In genomic region chr15:66876731-66877545, GRCh38 we compare ENCODE assay signal across 18 cellular contexts.
DNase-seq lines count a peak whose midpoint lies in the region; ATAC-seq and TF ChIP-seq lines count a peak whose summit lies in the region.
"Had no signal": no experiment of that assay in that cellular context is flagged by ENCODE, and none has a peak within 500 bp of the region (broad histone marks: within the 10 kb centered on the region; RNA-seq: fewer than 3 reads in every experiment).

No MANE protein-coding gene starts in this region.

- POLR2A ChIA-PET in GM10248 (lab: Yijun Ruan, JAX) (no interaction called here), IMR-90 (lab: Charles Lee; ENCODE audit: unreplicated experiment) (no interaction called here)

- dilution Hi-C loops in IMR-90 (cut with HindIII; ENCODE audit: low sequenced_read_pairs, unreplicated experiment) = no loop called here

- H2AK9ac ChIP-seq in IMR-90 (replicated peaks; ENCODE audit: low read depth, low read length, poor library complexity) = no peak overlapping the region

- H2AFZ ChIP-seq in IMR-90 (replicated peaks; ENCODE audit: low read length, poor library complexity) = peak overlapping the region; percentile 40

- no TSS peak for BruUV-seq in IMR-90 (replicated peaks; lab: Mats Ljungman, UMichigan)

- WGBS in IMR-90 (ENCODE audit: extremely low coverage in 2 of 2, insufficient read length in 1 of 2), 2 experiments = 94% methylated on average over 5 of the region's 21 CpGs; no CpG with 5 or more reads in 1 of the 2 experiments
- whole genome bisulfite sequencing in esophagus muscularis mucosa = 83% methylated on average over 21 of the region's 21 CpGs

- TF ChIP-seq POLR2A in IMR-90 (IDR thresholded peaks at IDR 0.05; ENCODE audit: low read depth, low read length) (no peak), esophagus muscularis mucosa (IDR thresholded peaks at IDR 0.05; ENCODE audit: low read depth) (no peak)

- ATAC-seq in IMR-90 (ENCODE audit: low read depth) (no peak), sciatic nerve (peak; percentile 21)
- ATAC-seq: activated T-helper 17 cell treated with anti-CD3 and anti-CD28 coated beads, Interleukin-2, amount 50 U/mL, for 72 hours; CD8-positive, alpha-beta T cell; natural killer cell had no signal

- peak overlapping the region; percentile 60; the same call in 1 of the 2 replicates for H2AK5ac ChIP-seq in IMR-90 (ENCODE audit: low read depth, low read length)

- H3K4me3 ChIP-seq in IMR-90 (ENCODE audit: insufficient read depth, low read depth, low read length) = no peak overlapping the region
- no peak overlapping the region for H3K4me3 ChIP-seq in esophagus muscularis mucosa
- H3K4me3 ChIP-seq: body of pancreas, thoracic aorta had no signal

- no peaks in the 10 kb centered on the region for H3K36me3 ChIP-seq in IMR-90 (ENCODE audit: control insufficient read depth, insufficient read depth, low read length)
- no peaks in the 10 kb centered on the region for H3K36me3 ChIP-seq in esophagus muscularis mucosa
- H3K36me3 ChIP-seq: thoracic aorta had no signal

- no peaks in the 10 kb centered on the region for H3K9me3 ChIP-seq in IMR-90 (ENCODE audit: control insufficient read depth, insufficient read depth, low read length)
- no peaks in the 10 kb centered on the region for H3K9me3 ChIP-seq in esophagus muscularis mucosa
- H3K9me3 ChIP-seq: body of pancreas, thoracic aorta had no signal

- no peak for TF ChIP-seq EP300 in esophagus muscularis mucosa (IDR thresholded peaks at IDR 0.05)

- peaks cover 3% of the 10 kb centered on the region for H3K27me3 ChIP-seq in IMR-90 (ENCODE audit: control insufficient read depth, insufficient read depth, low read length)
- H3K27me3 ChIP-seq in esophagus muscularis mucosa = no peaks in the 10 kb centered on the region
- H3K27me3 ChIP-seq: body of pancreas had no signal

- no peak overlapping the region for H4K91ac ChIP-seq in IMR-90 (ENCODE audit: insufficient read depth, low read depth, low read length)

- DNase-seq in GM10248 (ENCODE audit: extremely low spot score) = peak; percentile 3
- no peak for DNase-seq in IMR-90
- DNase-seq in esophagus muscularis mucosa (ENCODE audit: extremely low spot score) = peak; percentile 89
- DNase-seq in sciatic nerve (ENCODE audit: low spot score) = no peak
- no peak for DNase-seq in NK-92 (lab: John Stamatoyannopoulos, UW; ENCODE audit: unreplicated experiment)
- no peak for DNase-seq in NCI-H2171 (lab: John Stamatoyannopoulos, UW)
- DNase-seq in NCI-H2107 (lab: John Stamatoyannopoulos, UW) = no peak
- DNase-seq: body of pancreas, GDM1, HCEC 1CT, KBM-7, midbrain, natural killer cell, NCI-H1694, SIG-M5 had no signal

- intact Hi-C loops in IMR-90 (cut with micrococcal nuclease) (no loop called here), esophagus muscularis mucosa (cut with DNase I) (no loop called here), sciatic nerve (cut with DNase I) (no loop called here)

- no peak overlapping the region for H4K8ac ChIP-seq in IMR-90 (ENCODE audit: low read depth in 2 of 2, low read length in 2 of 2)

- H3K79me1 ChIP-seq in IMR-90 (ENCODE audit: low read depth in 1 of 2, low read length in 2 of 2) = peaks cover 0 to 6% of the 10 kb centered on the region in 2 experiments; a peak in 1 of 4 replicates

- H2BK120ac ChIP-seq in IMR-90 (ENCODE audit: low read depth, low read length) = no peak overlapping the region

- peaks cover 21% of the 10 kb centered on the region for H3K9me1 ChIP-seq in IMR-90 (ENCODE audit: insufficient read depth, low read length)

- H4K20me1 ChIP-seq in IMR-90 (ENCODE audit: insufficient read depth, low read length) = peaks cover 9% of the 10 kb centered on the region; the same call in 1 of the 2 replicates

- no peak overlapping the region for H3K14ac ChIP-seq in IMR-90 (replicated peaks; ENCODE audit: low read depth, low read length)

- no peak overlapping the region for H4K5ac ChIP-seq in IMR-90 (ENCODE audit: low read depth, low read length)

- H2BK15ac ChIP-seq in IMR-90 (ENCODE audit: low read depth, low read length) = no peak overlapping the region

- no peak overlapping the region for H3K9ac ChIP-seq in IMR-90 (ENCODE audit: low read depth, low read length)

- in situ Hi-C loops in IMR-90 (cut with MboI; ENCODE audit: low sequenced_read_pairs) = no loop called here

- H3K4me1 ChIP-seq in IMR-90 (ENCODE audit: control insufficient read depth, insufficient read depth, low read length) (peaks cover 2% of the 10 kb centered on the region), esophagus muscularis mucosa (peaks cover 38 to 52% (median 44%) of the 10 kb centered on the region in 4 donors)

- no peak overlapping the region for H3K56ac ChIP-seq in IMR-90 (ENCODE audit: extremely low read depth, insufficient read depth, low read length)

- no peak overlapping the region for H3K4ac ChIP-seq in IMR-90 (ENCODE audit: low read depth, low read length)

- H2BK20ac ChIP-seq in IMR-90 (ENCODE audit: low read depth, low read length) = no peak overlapping the region

- H3K4me2 ChIP-seq in IMR-90 (ENCODE audit: low read depth, low read length) = no peak overlapping the region

- H3K23ac ChIP-seq in IMR-90 (ENCODE audit: low read depth, low read length) = no peak overlapping the region

- CTCF ChIA-PET in GM10248 (lab: Yijun Ruan, JAX) = interaction anchor here (0.8 to 1.0 kb wide), 2 partner anchors 25 to 26 kb away, joined by 3 read pairs; no protein-coding TSS in a partner anchor
- CTCF ChIA-PET in IMR-90 (lab: Yijun Ruan, JAX) = no interaction called here

- no peak overlapping the region for H2BK5ac ChIP-seq in IMR-90 (ENCODE audit: low read depth, low read length, poor library complexity, severe bottlenecking)

- TF ChIP-seq RAD21 in IMR-90 (IDR thresholded peaks at IDR 0.05; ENCODE audit: low read length) = no peak

- TF ChIP-seq CTCF in GM10248 (IDR thresholded peaks at IDR 0.05; ENCODE audit: control extremely low read depth, extremely low read depth, low read depth, missing control alignments) (no peak), IMR-90 (conservative IDR thresholded peaks at IDR 0.05; ENCODE audit: low read depth, low read length) (no peak), esophagus muscularis mucosa (IDR thresholded peaks at IDR 0.05) (no peak)

- no peak overlapping the region for H3K27ac ChIP-seq in IMR-90 (ENCODE audit: insufficient read depth, low read length)
- H3K27ac ChIP-seq in esophagus muscularis mucosa (replicated peaks in 1 of 4) = peak overlapping the region; percentile 3 to 54 (median 42)
- H3K27ac ChIP-seq: body of pancreas, thoracic aorta had no signal

- H3K18ac ChIP-seq in IMR-90 (ENCODE audit: low read depth, low read length) = no peak overlapping the region

TF ChIP-seq in IMR-90, 13 proteins besides CTCF, POLR2A, EP300 and RAD21:
- TF ChIP-seq MXI1 (IDR thresholded peaks at IDR 0.05; ENCODE audit: borderline replicate concordance, low read depth, low read length) = no peak
- TF ChIP-seq MAFK (IDR thresholded peaks at IDR 0.05; ENCODE audit: low read depth, low read length) = no peak
- no peak for TF ChIP-seq BHLHE40 (IDR thresholded peaks at IDR 0.05; ENCODE audit: low read depth, low read length)
- TF ChIP-seq FOS (IDR thresholded peaks at IDR 0.05; ENCODE audit: low read depth, low read length) = no peak
- TF ChIP-seq USF2 (IDR thresholded peaks at IDR 0.05; ENCODE audit: low read depth, low read length) = no peak
- no peak for TF ChIP-seq ELK1 (IDR thresholded peaks at IDR 0.05; ENCODE audit: borderline replicate concordance, low read depth, low read length)
- no peak for TF ChIP-seq CHD1 (IDR thresholded peaks at IDR 0.05; ENCODE audit: low read depth, low read length)
- TF ChIP-seq RFX5 (IDR thresholded peaks at IDR 0.05; ENCODE audit: low read depth, low read length) = no peak
- no peak for TF ChIP-seq RCOR1 (IDR thresholded peaks at IDR 0.05; ENCODE audit: insufficient replicate concordance, low read length)
TF ChIP-seq in IMR-90: peak in this region for 0.

Comparison
In these comparisons a context has a peak if more than half of its experiments do, and no peak if none do; other contexts are left out.
1. DNase-seq: peak in GM10248 (single experiment) and esophagus muscularis mucosa (single experiment); none in IMR-90 (single experiment), sciatic nerve (single experiment), NK-92 (single experiment), NCI-H2171 (single experiment) and NCI-H2107 (single experiment).